In genomic region chr11:111878385-111878765, GRCh38 we compare ENCODE assay signal across 6 cellular contexts. TPM values are rescaled to one million over a fixed set of nuclear protein-coding genes. Genes with fewer than 3 reads are reported as not detected.
DNase-seq lines count a peak whose midpoint lies in the region; ATAC-seq lines count a peak whose summit lies in the region.

No MANE protein-coding gene starts in this region.

- no peaks in the 10 kb centered on the region for H3K27me3 ChIP-seq in duodenal mucosa (ENCODE audit: control insufficient read depth in 1 of 2, insufficient read depth in 2 of 2, low read length in 2 of 2)

- H3K9ac ChIP-seq in duodenal mucosa (ENCODE audit: low read depth in 1 of 2, low read length in 2 of 2), result peak overlapping the region; percentile 61 to 80

- ATAC-seq in GM21381 (IDR thresholded peaks at IDR 0.05; ENCODE audit: unreplicated experiment), result peak; percentile 8

- peaks cover 5 to 7% of the 10 kb centered on the region in 2 donors for H3K4me1 ChIP-seq in duodenal mucosa (ENCODE audit: control insufficient read depth in 1 of 2, insufficient read depth in 2 of 2, low read length in 2 of 2)

- H3K4me3 ChIP-seq in duodenal mucosa (ENCODE audit: low read depth in 1 of 2, low read length in 2 of 2), result peak overlapping the region; percentile 72 to 86

- DNase-seq in KG1 (lab: John Stamatoyannopoulos, UW) (peak; percentile 87), renal cortical epithelial cell (ENCODE audit: low read depth) (peak; percentile 31), C1 segment of cervical spinal cord (lab: John Stamatoyannopoulos, UW) (no peak)
- DNase-seq in stimulated activated CD4-positive, alpha-beta T cell treated with anti-CD3 and anti-CD28 coated beads, Interleukin-4, amount 100 ng/mL, for 1 hour, result no peak

- H3K9me3 ChIP-seq in duodenal mucosa (ENCODE audit: control insufficient read depth in 1 of 2, low read length in 2 of 2), result no peaks in the 10 kb centered on the region

- peaks cover 0 to 8% of the 10 kb centered on the region in 2 donors for H3K36me3 ChIP-seq in duodenal mucosa (ENCODE audit: control insufficient read depth in 1 of 2, insufficient read depth in 2 of 2, low read length in 2 of 2)

- peak overlapping the region; percentile 84 for H3K27ac ChIP-seq in duodenal mucosa (ENCODE audit: low read depth, low read length)

RNA-seq across cellular contexts. Expression of gene FDXACB1, which starts 0.6 kb away (rescaled TPM):
- 3.0 and 3.4 TPM in 2 replicates for total RNA-seq in renal cortical epithelial cell

RNA-seq across cellular contexts. Expression of gene CFAP68, which starts 1.0 kb away (rescaled TPM):
- 7.6 and 20.1 TPM in 2 replicates for total RNA-seq in renal cortical epithelial cell

RNA-seq across cellular contexts. Expression of gene ALG9, which starts 7.0 kb away (rescaled TPM):
- total RNA-seq in renal cortical epithelial cell, result 41.7 and 42.4 TPM in 2 replicates

RNA-seq across cellular contexts. Expression of gene CRYAB, which starts 33.2 kb away (rescaled TPM):
- 63.0 and 179 TPM in 2 replicates for total RNA-seq in renal cortical epithelial cell

RNA-seq across cellular contexts. Expression of gene HSPB2, which starts 34.2 kb away (rescaled TPM):
- total RNA-seq in renal cortical epithelial cell, result 0.10 and 0.69 TPM in 2 replicates

Comparison
In these comparisons a context has a peak if more than half of its experiments do, and no peak if none do; other contexts are left out.
1. DNase-seq: peak in KG1 (single experiment) and renal cortical epithelial cell (single experiment); none in C1 segment of cervical spinal cord (0 of 14) and stimulated activated CD4-positive, alpha-beta T cell treated with anti-CD3 and anti-CD28 coated beads, Interleukin-4, amount 100 ng/mL, for 1 hour (single experiment).